8 cellular contexts compared by ENCODE assay signal in genomic region chr1:167499657-167500056, GRCh38. TPM values are rescaled to one million over a fixed set of nuclear protein-coding genes. Genes with fewer than 3 reads are reported as not detected.
DNase-seq lines count a peak whose midpoint lies in the region; ATAC-seq, FAIRE-seq and TF ChIP-seq lines count a peak whose summit lies in the region.

No MANE protein-coding gene starts in this region.

- no peaks in the 10 kb centered on the region for H3K9me3 Mint-ChIP-seq in memory B cell
- peaks cover 2% of the 10 kb centered on the region for H3K9me3 Mint-ChIP-seq in glutamatergic neuron (ENCODE audit: unreplicated experiment)

- no peaks in the 10 kb centered on the region for H3K9me3 ChIP-seq in KOPT-K1 (ENCODE audit: insufficient read depth, low read length, poor library complexity, severe bottlenecking)

- H3K36me3 Mint-ChIP-seq in memory B cell (no peaks in the 10 kb centered on the region), glutamatergic neuron (ENCODE audit: unreplicated experiment) (no peaks in the 10 kb centered on the region)

- H3K4me1 Mint-ChIP-seq in memory B cell = peaks cover 33% of the 10 kb centered on the region
- H3K4me1 Mint-ChIP-seq in glutamatergic neuron (ENCODE audit: low read depth, unreplicated experiment) = peaks cover 34% of the 10 kb centered on the region

- H3K4me3 Mint-ChIP-seq in memory B cell (peak overlapping the region; percentile 21), glutamatergic neuron (ENCODE audit: unreplicated experiment) (no peak overlapping the region)

- peak overlapping the region; percentile 49 for H3K27ac ChIP-seq in KOPT-K1 (ENCODE audit: low read depth, low read length, poor library complexity, severe bottlenecking)

- FAIRE-seq in RCC 7860 (lab: Jason Lieb, UNC) = no peak

- ATAC-seq in GM18867 (IDR thresholded peaks at IDR 0.05; ENCODE audit: unreplicated experiment) (peak; percentile 95), GM21737 (IDR thresholded peaks at IDR 0.05; ENCODE audit: unreplicated experiment) (peak; percentile 93), memory B cell (ENCODE audit: low read depth) (peak; percentile 99)

- peaks cover 98% of the 10 kb centered on the region for H3K36me3 ChIP-seq in KOPT-K1 (ENCODE audit: insufficient read depth, low read length)

- TF ChIP-seq CTCF in glutamatergic neuron (IDR thresholded peaks at IDR 0.05; ENCODE audit: partially characterized antibody, unreplicated experiment) = no peak

- H3K27ac Mint-ChIP-seq in memory B cell = no peak overlapping the region
- H3K27ac Mint-ChIP-seq in glutamatergic neuron (ENCODE audit: unreplicated experiment) = no peak overlapping the region

- DNase-seq in memory B cell (ENCODE audit: low spot score in 2 of 2) = peak in 1 of 2 donors; percentile 72
- DNase-seq in glutamatergic neuron = no peak
- no peak for DNase-seq in KG1 (lab: John Stamatoyannopoulos, UW)
- no peak for DNase-seq in RCC 7860 (ENCODE audit: low spot score)
- DNase-seq in inferior parietal cortex (ENCODE audit: extremely low spot score) = no peak

- H3K27me3 Mint-ChIP-seq in memory B cell (peaks cover 40% of the 10 kb centered on the region), glutamatergic neuron (ENCODE audit: unreplicated experiment) (peaks cover 2% of the 10 kb centered on the region)

RNA-seq across cellular contexts. Expression of gene CD247, which starts 18.7 kb away (rescaled TPM):
- total RNA-seq in glutamatergic neuron (ENCODE audit: unreplicated experiment) = not detected

RNA-seq across cellular contexts. Expression of gene CREG1, which starts 53.9 kb away (rescaled TPM):
- 2.5 TPM for total RNA-seq in glutamatergic neuron (ENCODE audit: unreplicated experiment)
